In the genomic region with DNA sequence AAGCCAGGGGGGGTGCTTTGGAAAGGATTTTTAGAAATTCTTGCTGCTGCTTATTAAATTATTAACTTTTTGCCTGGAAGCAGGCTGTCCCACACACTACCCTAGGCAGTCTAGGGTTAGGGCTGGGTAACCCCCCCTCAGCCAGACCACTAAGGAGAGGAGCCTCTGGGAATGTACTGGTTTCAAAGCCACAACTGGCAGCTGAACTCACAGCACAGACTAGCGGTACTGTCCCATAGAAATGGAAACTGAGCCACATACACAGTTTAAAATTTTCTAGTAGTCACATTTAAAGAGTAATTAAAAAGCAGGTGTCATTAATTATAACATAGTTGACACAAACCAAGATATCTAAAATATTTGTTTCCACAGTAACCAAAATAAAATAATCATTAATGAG, we compare ENCODE assay signal across 10 cellular contexts. TPM values are rescaled to one million over a fixed set of nuclear protein-coding genes. Genes with fewer than 3 reads are reported as not detected.
A peak's percentile ranks its signal among the peaks of the same experiment; 100 is the strongest.
DNase-seq lines count a peak whose midpoint lies in the region; ATAC-seq, FAIRE-seq and TF ChIP-seq lines count a peak whose summit lies in the region.
"Had no signal": no experiment of that assay in that cellular context is flagged by ENCODE, and none has a peak within 500 bp of the region (broad histone marks: within the 10 kb centered on the region; RNA-seq: fewer than 3 reads in every experiment).

No MANE protein-coding gene starts in this region.

- H3K9me3 Mint-ChIP-seq in activated naive CD4-positive, alpha-beta T cell treated with anti-CD3 and anti-CD28 coated beads for 36 hours, result no peaks in the 10 kb centered on the region

- no peaks in the 10 kb centered on the region for H3K27me3 Mint-ChIP-seq in activated naive CD4-positive, alpha-beta T cell treated with anti-CD3 and anti-CD28 coated beads for 36 hours (ENCODE audit: low read depth)

- no peaks in the 10 kb centered on the region for H3K36me3 Mint-ChIP-seq in activated naive CD4-positive, alpha-beta T cell treated with anti-CD3 and anti-CD28 coated beads for 36 hours (ENCODE audit: low read depth)
- H3K36me3 Mint-ChIP-seq: activated CD8-positive, alpha-beta memory T cell treated with anti-CD3 and anti-CD28 coated beads, Interleukin-2, amount 10 ng/mL, durations not matched to agents 7 days and 5 days had no signal

- peak overlapping the region; percentile 69 to 95 (median 89) for H3K4me2 ChIP-seq in BLaER1 treated with 17β-estradiol and CSF1 and Interleukin-3, amounts not matched to agents 10 nM and 100 nM

- H3K9me3 ChIP-seq in BLaER1 treated with 17β-estradiol and CSF1 and Interleukin-3, amounts not matched to agents 10 nM and 100 nM (replicated peaks in 1 of 11), result no peaks in the 10 kb centered on the region
- no peaks in the 10 kb centered on the region for H3K9me3 ChIP-seq in effector memory CD4-positive, alpha-beta T cell (ENCODE audit: control insufficient read depth, low read length)
- H3K9me3 ChIP-seq in psoas muscle, result no peaks in the 10 kb centered on the region
- H3K9me3 ChIP-seq: neutrophil had no signal

- ATAC-seq in psoas muscle, result no peak
- ATAC-seq in HG03159 (IDR thresholded peaks at IDR 0.05; ENCODE audit: unreplicated experiment), result no peak

- DNase-seq in NB4 (ENCODE audit: low read depth) (no peak), psoas muscle (no peak), foreskin melanocyte (no peak), HTR-8/SVneo (ENCODE audit: insufficient read length, low spot score) (no peak)
- DNase-seq in effector memory CD4-positive, alpha-beta T cell, result no peak
- no peak for DNase-seq in activated naive CD4-positive, alpha-beta T cell treated with anti-CD3 and anti-CD28 coated beads for 36 hours

- peak overlapping the region in 4 of 10 experiments; percentile 10 to 41 (median 20); a peak in 4 of 20 replicates for H3K4me3 ChIP-seq in BLaER1 treated with 17β-estradiol and CSF1 and Interleukin-3, amounts not matched to agents 10 nM and 100 nM
- H3K4me3 ChIP-seq in NB4 (ENCODE audit: low read depth, low read length), result peak overlapping the region; percentile 9
- peak overlapping the region; percentile 4 for H3K4me3 ChIP-seq in effector memory CD4-positive, alpha-beta T cell (ENCODE audit: insufficient read depth, low read depth, low read length, poor library complexity, severe bottlenecking)
- no peak overlapping the region for H3K4me3 ChIP-seq in psoas muscle

- H3K4me3 Mint-ChIP-seq in activated naive CD4-positive, alpha-beta T cell treated with anti-CD3 and anti-CD28 coated beads for 36 hours, result no peak overlapping the region

- CTCF ChIA-PET in activated naive CD4-positive, alpha-beta T cell treated with anti-CD3 and anti-CD28 coated beads for 36 hours (lab: Charles Lee), result interaction anchor here (1.1 to 1.6 kb wide), 4 partner anchors 10 to 55 kb away, joined by 4 to 6 read pairs (median 5); no protein-coding TSS in a partner anchor

- H3K36me3 ChIP-seq in BLaER1 treated with 17β-estradiol and CSF1 and Interleukin-3, amounts not matched to agents 10 nM and 100 nM, result peaks cover 0 to 17% (median 5%) of the 10 kb centered on the region in 11 experiments; a peak in 8 of 22 replicates
- H3K36me3 ChIP-seq in effector memory CD4-positive, alpha-beta T cell (ENCODE audit: control insufficient read depth, insufficient read depth, low read length), result no peaks in the 10 kb centered on the region
- no peaks in the 10 kb centered on the region for H3K36me3 ChIP-seq in psoas muscle (ENCODE audit: insufficient read depth in 1 of 2, low read depth in 1 of 2)
- H3K36me3 ChIP-seq: neutrophil had no signal

- peaks cover 79 to 100% (median 98%) of the 10 kb centered on the region in 11 experiments for H4K20me1 ChIP-seq in BLaER1 treated with 17β-estradiol and CSF1 and Interleukin-3, amounts not matched to agents 10 nM and 100 nM

- TF ChIP-seq CTCF in NB4 (IDR thresholded peaks at IDR 0.05; ENCODE audit: low read depth, low read length), result no peak
- TF ChIP-seq CTCF in psoas muscle (IDR thresholded peaks at IDR 0.05), result no peak

- peaks cover 29% of the 10 kb centered on the region for H3K4me1 Mint-ChIP-seq in activated naive CD4-positive, alpha-beta T cell treated with anti-CD3 and anti-CD28 coated beads for 36 hours (ENCODE audit: low read depth)

- H3K27ac ChIP-seq in BLaER1 treated with 17β-estradiol and CSF1 and Interleukin-3, amounts not matched to agents 10 nM and 100 nM, result peak overlapping the region in 1 of 11 experiments; percentile 58; a peak in 1 of 22 replicates
- H3K27ac ChIP-seq in effector memory CD4-positive, alpha-beta T cell (ENCODE audit: insufficient read depth, low read length, poor library complexity, severe bottlenecking), result no peak overlapping the region
- peak overlapping the region; percentile 54 for H3K27ac ChIP-seq in psoas muscle
- H3K27ac ChIP-seq: neutrophil had no signal

- H3K9ac ChIP-seq in BLaER1 treated with 17β-estradiol and CSF1 and Interleukin-3, amounts not matched to agents 10 nM and 100 nM, result peak overlapping the region in 2 of 11 experiments; percentile 1 to 20; a peak in 3 of 22 replicates

- no peaks in the 10 kb centered on the region for H3K27me3 ChIP-seq in BLaER1 treated with 17β-estradiol and CSF1 and Interleukin-3, amounts not matched to agents 10 nM and 100 nM
- H3K27me3 ChIP-seq in effector memory CD4-positive, alpha-beta T cell (replicated peaks; ENCODE audit: control insufficient read depth, insufficient read depth, low read length, poor library complexity, severe bottlenecking), result no peaks in the 10 kb centered on the region
- H3K27me3 ChIP-seq in psoas muscle (ENCODE audit: insufficient read depth in 3 of 3, low read length in 2 of 3), result no peaks in the 10 kb centered on the region
- H3K27me3 ChIP-seq: neutrophil had no signal

- WGBS in psoas muscle, 3 donors, result 23 to 42% (median 24%) methylated on average over 1 of the region's 1 CpG

- TF ChIP-seq POLR2A in NB4 (IDR thresholded peaks at IDR 0.05; ENCODE audit: extremely low read depth, insufficient read length), result no peak

- H3K4me1 ChIP-seq in BLaER1 treated with 17β-estradiol and CSF1 and Interleukin-3, amounts not matched to agents 10 nM and 100 nM, result peaks cover 81 to 100% (median 94%) of the 10 kb centered on the region in 10 experiments
- peaks cover 17% of the 10 kb centered on the region for H3K4me1 ChIP-seq in effector memory CD4-positive, alpha-beta T cell (ENCODE audit: control insufficient read depth, insufficient read depth, low read length, poor library complexity, severe bottlenecking)
- H3K4me1 ChIP-seq in psoas muscle, result peaks cover 31% of the 10 kb centered on the region

- no peak for FAIRE-seq in HTR-8/SVneo (lab: Jason Lieb, UNC)

- intact Hi-C loops in psoas muscle (cut with DNase I), result no loop called here
- intact Hi-C loops in activated naive CD4-positive, alpha-beta T cell treated with anti-CD3 and anti-CD28 coated beads for 36 hours (cut with micrococcal nuclease), result loop anchor here (1.0 kb wide), 5 partner anchors 48 to 171 kb away; no protein-coding TSS in a partner anchor

- H3K27ac Mint-ChIP-seq in activated naive CD4-positive, alpha-beta T cell treated with anti-CD3 and anti-CD28 coated beads for 36 hours, result no peak overlapping the region
- H3K27ac Mint-ChIP-seq: activated CD8-positive, alpha-beta memory T cell treated with anti-CD3 and anti-CD28 coated beads, Interleukin-2, amount 10 ng/mL, durations not matched to agents 7 days and 5 days had no signal

RNA-seq across cellular contexts. Expression of gene SPRED2, which starts 50.1 kb away (rescaled TPM):
- 10 to 100 TPM in 1 of 4 donors, 1 to 10 TPM in 3; 8.5 to 16.9 (median 9.2) TPM for total RNA-seq in psoas muscle
- 1 to 10 TPM; 3.8 to 7.9 (median 4.1) TPM for polyA plus RNA-seq in psoas muscle
- total RNA-seq in activated naive CD4-positive, alpha-beta T cell treated with anti-CD3 and anti-CD28 coated beads for 36 hours, result 10 to 100 TPM in 1 of 2 experiments, 1 to 10 TPM in 1; 8.0 to 11.4 TPM
